In the genomic region with DNA sequence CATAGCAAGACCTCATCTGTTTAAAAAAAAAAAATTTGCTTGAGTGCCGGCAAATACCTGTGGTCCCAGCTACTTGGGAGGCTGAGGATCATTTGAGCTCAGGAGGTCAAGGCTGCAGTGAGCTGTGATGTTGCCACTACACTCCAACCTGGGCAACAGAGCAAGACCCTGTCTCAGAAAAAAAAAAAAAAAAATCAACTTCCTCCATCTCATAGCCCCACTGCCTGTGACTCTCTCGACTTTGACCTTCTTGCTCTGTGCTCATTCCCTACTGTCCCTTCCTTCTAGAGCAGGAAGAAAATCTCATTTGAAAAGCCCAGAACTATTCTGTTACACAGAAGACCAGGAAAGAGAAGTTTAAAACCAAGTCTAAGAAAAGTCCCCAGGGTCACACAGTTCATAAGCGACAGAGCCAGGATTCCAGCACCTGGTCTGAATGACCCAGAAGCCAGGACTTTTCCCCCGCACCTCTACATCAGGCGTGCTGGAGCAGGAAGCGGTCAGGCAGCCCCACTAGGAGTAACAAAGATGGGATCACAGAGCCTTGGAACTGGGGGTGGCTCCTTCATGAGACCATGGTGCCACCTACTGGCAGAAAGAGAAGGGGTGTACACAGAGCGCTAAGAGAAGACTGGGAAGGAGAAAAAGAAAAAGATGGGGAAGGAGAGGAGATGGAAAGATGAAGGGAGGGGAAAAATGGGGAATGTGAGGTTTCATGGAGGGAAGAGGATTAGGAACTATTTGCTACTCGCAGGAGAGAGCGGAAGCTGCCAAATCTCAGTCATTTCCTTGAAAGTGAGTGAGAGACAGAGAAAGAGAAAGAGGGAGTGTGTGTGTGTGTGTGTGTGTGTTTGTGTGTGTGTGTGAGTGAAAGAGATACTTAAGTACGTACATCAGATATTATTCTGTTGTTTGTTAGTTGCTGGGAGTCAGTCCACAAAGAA, we compare ENCODE assay signal across 8 cellular contexts.
DNase-seq lines count a peak whose midpoint lies in the region; ATAC-seq lines count a peak whose summit lies in the region.

No MANE protein-coding gene starts in this region.

- H3K4me1 Mint-ChIP-seq in memory B cell: peaks cover 9% of the 10 kb centered on the region

- H3K27me3 Mint-ChIP-seq in memory B cell: no peaks in the 10 kb centered on the region

- DNase-seq in ELR (ENCODE audit: low read depth): peak; percentile 92
- peak; percentile 84 for DNase-seq in HK-2 (ENCODE audit: unreplicated experiment)
- DNase-seq in NCI-H748 (lab: John Stamatoyannopoulos, UW; ENCODE audit: unreplicated experiment): peak; percentile 91
- DNase-seq in activated CD4-positive, alpha-beta T cell treated with anti-CD3 and anti-CD28 coated beads, Interleukin-2, amount 50 U/mL, for 4 hours: peak; percentile 57
- DNase-seq in effector CD4-positive, alpha-beta T cell: peak; percentile 61
- DNase-seq in memory B cell (ENCODE audit: low spot score in 2 of 2): peak; percentile 63 to 66
- peak; percentile 28 to 47 for DNase-seq in stimulated activated CD8-positive, alpha-beta memory T cell treated with anti-CD3 and anti-CD28 coated beads, Interleukin-2, amount 100 ng/mL, for 1 hour (ENCODE audit: low read depth in 2 of 2)

- no peaks in the 10 kb centered on the region for H3K36me3 Mint-ChIP-seq in memory B cell

- H3K9me3 Mint-ChIP-seq in memory B cell: no peaks in the 10 kb centered on the region

- H3K4me3 Mint-ChIP-seq in memory B cell: no peak overlapping the region

- H3K27ac Mint-ChIP-seq in memory B cell: no peak overlapping the region

- peak; percentile 84 for ATAC-seq in memory B cell (ENCODE audit: low read depth)
- ATAC-seq in GM21576 (IDR thresholded peaks at IDR 0.05; ENCODE audit: unreplicated experiment): no peak

Comparison
In these comparisons a context has a peak if more than half of its experiments do, and no peak if none do; other contexts are left out.
1. DNase-seq: peak in every context shown above with its lines; median percentile 92 in ELR; 91 in NCI-H748; 84 in HK-2; 64 in memory B cell; 61 in effector CD4-positive, alpha-beta T cell; 57 in activated CD4-positive, alpha-beta T cell treated with anti-CD3 and anti-CD28 coated beads, Interleukin-2, amount 50 U/mL, for 4 hours; 38 in stimulated activated CD8-positive, alpha-beta memory T cell treated with anti-CD3 and anti-CD28 coated beads, Interleukin-2, amount 100 ng/mL, for 1 hour.